In genomic region chr11:62392944-62393628, GRCh38 we compare ENCODE assay signal across 10 cellular contexts. TPM values are rescaled to one million over a fixed set of nuclear protein-coding genes. Genes with fewer than 3 reads are reported as not detected.
DNase-seq lines count a peak whose midpoint lies in the region; ATAC-seq and TF ChIP-seq lines count a peak whose summit lies in the region.
"Had no signal": no experiment of that assay in that cellular context is flagged by ENCODE, and none has a peak within 500 bp of the region (broad histone marks: within the 10 kb centered on the region; RNA-seq: fewer than 3 reads in every experiment).

No MANE protein-coding gene starts in this region.

- H3K27ac Mint-ChIP-seq in Calu3 (ENCODE audit: unreplicated experiment) (no peak overlapping the region), memory B cell (no peak overlapping the region)

- H3K27ac ChIP-seq in heart right ventricle = no peak overlapping the region

- H3K27me3 ChIP-seq in heart right ventricle = no peaks in the 10 kb centered on the region

- no peaks in the 10 kb centered on the region for H3K9me3 ChIP-seq in heart right ventricle

- H3K4me3 Mint-ChIP-seq in Calu3 (ENCODE audit: low read depth, unreplicated experiment) (no peak overlapping the region), memory B cell (no peak overlapping the region)
- H3K4me3 Mint-ChIP-seq: IgD-negative memory B cell had no signal

- 67 to 70% methylated on average over 15 of the region's 15 CpGs for WGBS in heart right ventricle, 2 donors

- no peaks in the 10 kb centered on the region for H3K27me3 Mint-ChIP-seq in Calu3 (ENCODE audit: unreplicated experiment)
- H3K27me3 Mint-ChIP-seq in memory B cell = no peaks in the 10 kb centered on the region
- H3K27me3 Mint-ChIP-seq: IgD-negative memory B cell had no signal

- TF ChIP-seq CTCF in Calu3 (IDR thresholded peaks at IDR 0.05; ENCODE audit: unreplicated experiment) = no peak
- TF ChIP-seq CTCF in heart right ventricle (IDR thresholded peaks at IDR 0.05) = no peak

- ATAC-seq in memory B cell (ENCODE audit: low read depth) (peak; percentile 77), HG02938 (IDR thresholded peaks at IDR 0.05; ENCODE audit: unreplicated experiment) (no peak), heart right ventricle (no peak), HG03469 (IDR thresholded peaks at IDR 0.05; ENCODE audit: unreplicated experiment) (no peak)

- peaks cover 9 to 35% (median 20%) of the 10 kb centered on the region in 9 donors for H3K4me1 ChIP-seq in heart right ventricle

- no TSS peak for BruUV-seq in Calu3 (replicated peaks; lab: Mats Ljungman, UMichigan)

- peak; percentile 38 for DNase-seq in Calu3
- DNase-seq in H4 (ENCODE audit: low spot score) = peak; percentile 42
- peak; percentile 52 for DNase-seq in UCSD-AML1 (lab: John Stamatoyannopoulos, UW; ENCODE audit: unreplicated experiment)
- peak in 1 of 2 donors; percentile 12 for DNase-seq in memory B cell (ENCODE audit: low spot score in 2 of 2)
- no peak for DNase-seq in NCI-H2196 (lab: John Stamatoyannopoulos, UW; ENCODE audit: unreplicated experiment)
- DNase-seq in heart right ventricle = no peak
- DNase-seq: activated CD8-positive, alpha-beta memory T cell treated with anti-CD3 and anti-CD28 coated beads, Interleukin-2, amount 50 U/mL, for 4 hours had no signal

- peaks cover 0 to 9% (median 0%) of the 10 kb centered on the region in 9 donors for H3K36me3 ChIP-seq in heart right ventricle

- no peak overlapping the region for H3K4me3 ChIP-seq in heart right ventricle

- H3K9me3 Mint-ChIP-seq in Calu3 (ENCODE audit: low read depth, unreplicated experiment) (no peaks in the 10 kb centered on the region), memory B cell (no peaks in the 10 kb centered on the region)
- H3K9me3 Mint-ChIP-seq: IgD-negative memory B cell had no signal

- H3K4me1 Mint-ChIP-seq in Calu3 (ENCODE audit: low read depth, unreplicated experiment) = no peaks in the 10 kb centered on the region
- H3K4me1 Mint-ChIP-seq in memory B cell = peaks cover 3% of the 10 kb centered on the region

- intact Hi-C loops in Calu3 (cut with micrococcal nuclease; ENCODE audit: unreplicated experiment) = loop anchor here (5.0 kb wide), 2 partner anchors 39 to 149 kb away; no protein-coding TSS in a partner anchor
- intact Hi-C loops in heart right ventricle (cut with DNase I) = loop anchor here in 9 of 10 donors (5.0 to 10.0 kb wide), 6 partner anchors 39 to 472 kb away; partner anchors contain the start of gene AHNAK (in 2 of the 9)

- H3K36me3 Mint-ChIP-seq in Calu3 (ENCODE audit: insufficient read depth, unreplicated experiment) = no peaks in the 10 kb centered on the region
- H3K36me3 Mint-ChIP-seq in memory B cell = no peaks in the 10 kb centered on the region

- CTCF ChIA-PET in Calu3 (lab: Charles Lee) = interaction anchor here (0.6 to 1.1 kb wide), 5 partner anchors 11 to 181 kb away, joined by 3 to 6 read pairs (median 4); no protein-coding TSS in a partner anchor

RNA-seq across cellular contexts. Expression of gene SCGB1A1, which starts 25.7 kb away (rescaled TPM):
- total RNA-seq in Calu3 (2022) = not detected in 2 replicates
- not detected in 2 replicates for total RNA-seq in H4 (2014; rRNA removed; shearing (Covaris generic))
- total RNA-seq in heart right ventricle = not detected
- polyA plus RNA-seq in heart right ventricle = under 1 TPM in 1 of 2 donors, not detected in 1; 0.20 TPM
- polyA plus RNA-seq: IgD-negative memory B cell had no signal

RNA-seq across cellular contexts. Expression of gene ASRGL1, which starts 55.8 kb away (rescaled TPM):
- total RNA-seq in Calu3 (2022) (30.3 and 38.7 TPM in 2 replicates), heart right ventricle (1 to 10 TPM; 1.3 to 9.1 (median 2.6) TPM)
- 4.3 and 10.6 TPM in 2 replicates for total RNA-seq in H4 (2014; rRNA removed; shearing (Covaris generic))
- 1 to 10 TPM; 3.1 to 6.5 TPM for polyA plus RNA-seq in heart right ventricle

Comparison
In these comparisons a context has a peak if more than half of its experiments do, and no peak if none do; other contexts are left out.
1. DNase-seq: peak in Calu3 (single experiment), H4 (single experiment) and UCSD-AML1 (single experiment); none in NCI-H2196 (single experiment) and heart right ventricle (0 of 2).